ENCODE assay signal across 19 cellular contexts in the genomic region with DNA sequence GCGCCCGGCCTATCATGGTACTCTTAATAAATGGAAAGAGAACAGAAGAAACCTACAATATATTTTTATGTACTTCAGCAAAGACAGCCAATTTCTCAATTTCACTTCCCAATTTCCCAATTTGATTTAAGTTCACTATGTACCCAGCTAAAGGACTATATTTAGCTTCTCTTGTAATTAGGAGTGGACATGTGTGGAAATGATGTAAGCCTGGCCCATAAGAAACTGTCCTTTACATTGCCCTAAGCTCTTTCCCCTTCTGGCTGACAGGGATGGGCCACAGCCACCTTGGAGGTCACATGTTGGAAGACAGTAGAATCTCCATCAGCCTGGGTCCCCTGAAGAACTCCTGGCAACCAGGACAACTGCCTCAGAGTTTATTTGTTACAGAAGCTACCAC. TPM values are rescaled to one million over a fixed set of nuclear protein-coding genes. Genes with fewer than 3 reads are reported as not detected.
DNase-seq lines count a peak whose midpoint lies in the region; ATAC-seq, FAIRE-seq and TF ChIP-seq lines count a peak whose summit lies in the region.
"Had no signal": no experiment of that assay in that cellular context is flagged by ENCODE, and none has a peak within 500 bp of the region (broad histone marks: within the 10 kb centered on the region; RNA-seq: fewer than 3 reads in every experiment).

No MANE protein-coding gene starts in this region.

- DNase-seq in right lobe of liver (no peak), HepG2 (ENCODE audit: low spot score) (no peak), ascending aorta (ENCODE audit: low spot score in 2 of 2) (no peak), NCI-H1436 treated with DMSO at 0.1 percent for 48 hours (lab: John Stamatoyannopoulos, UW) (no peak)
- no peak for DNase-seq in stimulated activated naive CD8-positive, alpha-beta T cell treated with anti-CD3 and anti-CD28 coated beads, Interleukin-15, Interleukin-2, amounts not matched to agents 100 U/mL and 50 U/mL, for 24 hours
- DNase-seq: activated CD4-positive, alpha-beta T cell treated with anti-CD3 and anti-CD28 coated beads, Interleukin-2, amount 10 ng/mL, durations not matched to agents 7 days and 5 days; activated naive CD8-positive, alpha-beta T cell treated with anti-CD3 and anti-CD28 coated beads, Interleukin-2, amount 50 U/mL, for 24 hours; HFFc6; left colon; MM.1S; NCI-H2029; NCI-H446; NK-92 treated with Interleukin-12 subunit alpha and Interleukin-12 subunit beta, amount 100 ng/mL, for 24 hours; T-helper 1 cell; testis had no signal

- no peak overlapping the region for H3K4me2 ChIP-seq in HepG2 (ENCODE audit: low read depth, low read length)

- TF ChIP-seq POLR2A in right lobe of liver (IDR thresholded peaks at IDR 0.05) (no peak), HepG2 (IDR thresholded peaks at IDR 0.05; ENCODE audit: insufficient read depth in 1 of 2, low read depth in 2 of 2, low read length in 2 of 2) (no peak), gastroesophageal sphincter (IDR thresholded peaks at IDR 0.05) (no peak)

- H2AFZ ChIP-seq in HepG2 (ENCODE audit: low read length): no peak overlapping the region

- TF ChIP-seq CTCF in right lobe of liver (IDR thresholded peaks at IDR 0.05) (no peak), HepG2 (CRISPR knock-in tag; IDR thresholded peaks at IDR 0.05) (no peak), gastroesophageal sphincter (IDR thresholded peaks at IDR 0.05) (no peak), ascending aorta (IDR thresholded peaks at IDR 0.05) (no peak)

- intact Hi-C loops in right lobe of liver (cut with DNase I): no loop called here
- intact Hi-C loops in HepG2 (cut with micrococcal nuclease; ENCODE audit: unreplicated experiment): no loop called here
- intact Hi-C loops in ascending aorta (cut with DNase I): no loop called here

- no peak overlapping the region for H3K9ac ChIP-seq in HepG2 (ENCODE audit: insufficient read depth, low read depth, low read length)

- WGBS in right lobe of liver (ENCODE audit: insufficient coverage, low coverage, low lambda C conversion rate, missing lambda C conversion rate): 76% methylated on average over 2 of the region's 2 CpGs
- 100% methylated on average over 2 of the region's 2 CpGs for WGBS in HepG2 (ENCODE audit: low lambda C conversion rate)
- WGBS in gastroesophageal sphincter (ENCODE audit: low coverage in 1 of 2), 2 donors: 100% methylated on average over 2 of the region's 2 CpGs

- FAIRE-seq in HepG2 (lab: Jason Lieb, UNC): no peak

- TF ChIP-seq RAD21 in HepG2 (CRISPR knock-in tag; IDR thresholded peaks at IDR 0.05): no peak

- no peak for TF ChIP-seq EP300 in HepG2 (IDR thresholded peaks at IDR 0.05; ENCODE audit: low read depth in 2 of 2, low read length in 2 of 2)
- TF ChIP-seq EP300 in HepG2 (CRISPR knock-in tag; IDR thresholded peaks at IDR 0.05; ENCODE audit: borderline replicate concordance): no peak
- no peak for TF ChIP-seq EP300 in gastroesophageal sphincter (IDR thresholded peaks at IDR 0.05)

- no peak overlapping the region for H3K27ac ChIP-seq in right lobe of liver
- H3K27ac ChIP-seq in HepG2 (ENCODE audit: extremely low read length, insufficient read depth, low read length): no peak overlapping the region
- no peak overlapping the region for H3K27ac ChIP-seq in gastroesophageal sphincter
- no peak overlapping the region for H3K27ac ChIP-seq in ascending aorta
- H3K27ac ChIP-seq: breast epithelium, C4-2B, epithelial cell of prostate had no signal

- H3K79me2 ChIP-seq in HepG2 (ENCODE audit: insufficient read depth, low read length): peaks cover 43% of the 10 kb centered on the region

- no peak overlapping the region for H3K4me3 ChIP-seq in right lobe of liver
- H3K4me3 ChIP-seq in HepG2 (replicated peaks in 1 of 3; ENCODE audit: insufficient read depth in 1 of 3, low read depth in 2 of 3, low read length in 3 of 3): no peak overlapping the region
- H3K4me3 ChIP-seq in gastroesophageal sphincter: no peak overlapping the region
- no peak overlapping the region for H3K4me3 ChIP-seq in ascending aorta
- H3K4me3 ChIP-seq: breast epithelium, testis had no signal

- H3K36me3 ChIP-seq in right lobe of liver (peaks cover 0 to 83% (median 20%) of the 10 kb centered on the region in 4 donors), HepG2 (replicated peaks in 1 of 2; ENCODE audit: control insufficient read depth in 1 of 2, insufficient read depth in 2 of 2, low read length in 2 of 2) (peaks cover 11 to 77% of the 10 kb centered on the region in 2 experiments), gastroesophageal sphincter (peaks cover 9 to 98% of the 10 kb centered on the region in 2 donors), ascending aorta (peaks cover 52 to 79% of the 10 kb centered on the region in 2 donors)
- H3K36me3 ChIP-seq: breast epithelium had no signal

- H3K27me3 ChIP-seq in right lobe of liver (no peaks in the 10 kb centered on the region), HepG2 (ENCODE audit: control insufficient read depth in 1 of 2, insufficient read depth in 2 of 2, low read length in 2 of 2) (no peaks in the 10 kb centered on the region), gastroesophageal sphincter (no peaks in the 10 kb centered on the region), ascending aorta (no peaks in the 10 kb centered on the region)
- H3K27me3 ChIP-seq: breast epithelium, testis had no signal

- peak; percentile 32 to 71 (median 56) for ATAC-seq in right lobe of liver
- ATAC-seq in HepG2: no peak
- peak; percentile 70 for ATAC-seq in gastroesophageal sphincter
- ATAC-seq in stimulated activated naive CD8-positive, alpha-beta T cell treated with anti-CD3 and anti-CD28 coated beads, Interleukin-15, Interleukin-2, amounts not matched to agents 100 U/mL and 50 U/mL, for 24 hours: no peak
- ATAC-seq: activated naive CD8-positive, alpha-beta T cell treated with anti-CD3 and anti-CD28 coated beads, Interleukin-2, amount 50 U/mL, for 24 hours; left colon had no signal

- no peaks in the 10 kb centered on the region for H3K9me3 ChIP-seq in right lobe of liver
- no peaks in the 10 kb centered on the region for H3K9me3 ChIP-seq in HepG2 (ENCODE audit: low read length)
- no peaks in the 10 kb centered on the region for H3K9me3 ChIP-seq in gastroesophageal sphincter
- H3K9me3 ChIP-seq in ascending aorta: no peaks in the 10 kb centered on the region
- H3K9me3 ChIP-seq: breast epithelium, testis had no signal

- peaks cover 0 to 19% (median 8%) of the 10 kb centered on the region in 4 donors for H3K4me1 ChIP-seq in right lobe of liver
- H3K4me1 ChIP-seq in HepG2 (ENCODE audit: insufficient read depth, low read length): peaks cover 26% of the 10 kb centered on the region
- peaks cover 4 to 30% (median 10%) of the 10 kb centered on the region in 3 donors for H3K4me1 ChIP-seq in gastroesophageal sphincter
- peaks cover 4 to 15% of the 10 kb centered on the region in 2 donors for H3K4me1 ChIP-seq in ascending aorta

- POLR2A ChIA-PET in HepG2 (lab: Yijun Ruan, JAX): no interaction called here

- BruUV-seq in HepG2 (replicated peaks; lab: Mats Ljungman, UMichigan): no TSS peak

- in situ Hi-C loops in HepG2 (cut with HindIII; ENCODE audit: extremely low pct_ligation_motif_present, low pct_unique_long_range_greater_than_20kb): no loop called here

- CTCF ChIA-PET in HepG2 (lab: Yijun Ruan, JAX; ENCODE audit: low intra/inter-chr PET ratio, low total read pairs): no interaction called here

- H4K20me1 ChIP-seq in HepG2 (ENCODE audit: insufficient read depth, low read length): peaks cover 3% of the 10 kb centered on the region; the same call in 1 of the 2 replicates

RNA-seq across cellular contexts. Expression of a gene that starts 6.2 kb away (rescaled TPM):
- total RNA-seq in right lobe of liver (10 to 100 TPM; 14.9 to 34.6 (median 20.9) TPM), HepG2 (2016; rRNA removed; fragmentation: Illumina TruSeq; extraction: Trizol) (32.9 and 55.8 TPM in 2 replicates), gastroesophageal sphincter (10 to 100 TPM; 21.4 to 29.6 (median 25.9) TPM), ascending aorta (115 TPM)
- 8.2 and 8.7 TPM in 2 replicates for total RNA-seq in HepG2 (2016; cell fraction: cytosol; rRNA removed; fragmentation: Illumina TruSeq; extraction: Trizol; ENCODE audit: low read depth)
- total RNA-seq in HepG2 (2016; cell fraction: insoluble cytoplasmic fraction; rRNA removed; fragmentation: Illumina TruSeq; extraction: Trizol): 38.1 and 61.6 TPM in 2 replicates
- total RNA-seq in HepG2 (2016; cell fraction: membrane; rRNA removed; fragmentation: Illumina TruSeq; extraction: Trizol): 24.4 and 26.5 TPM in 2 replicates
- 75.1 and 80.5 TPM in 2 replicates for total RNA-seq in HepG2 (2016; cell fraction: nucleus; rRNA removed; fragmentation: Illumina TruSeq; extraction: Trizol)
- polyA plus RNA-seq in HepG2 (2011; rRNA removed): 56.8 and 64.9 TPM in 2 replicates
- polyA plus RNA-seq in HepG2 (2011; cell fraction: cytosol; rRNA removed): 31.1 and 36.5 TPM in 2 replicates
- polyA plus RNA-seq in HepG2 (2011; cell fraction: nucleus; rRNA removed): 66.0 and 77.3 TPM in 2 replicates
- polyA plus RNA-seq in HepG2 (2012): 37.2 and 41.2 TPM in 2 replicates
- polyA plus RNA-seq in HepG2 (2016; cell fraction: cytosol; fragmentation: Illumina TruSeq; extraction: Trizol; ENCODE audit: low read depth): 2.9 and 4.2 TPM in 2 replicates
- polyA plus RNA-seq in HepG2 (2016; cell fraction: insoluble cytoplasmic fraction; fragmentation: Illumina TruSeq; extraction: Trizol; ENCODE audit: low read depth): 23.9 and 28.6 TPM in 2 replicates
- 5.2 and 8.6 TPM in 2 replicates for polyA plus RNA-seq in HepG2 (2016; cell fraction: membrane; fragmentation: Illumina TruSeq; extraction: Trizol; ENCODE audit: low read depth)
- polyA plus RNA-seq in HepG2 (2016; cell fraction: nucleus; fragmentation: Illumina TruSeq; extraction: Trizol; ENCODE audit: insufficient read depth, low read depth): 64.5 and 65.7 TPM in 2 replicates
- 97.7 and 216 TPM in 2 replicates for polyA minus RNA-seq in HepG2 (2011; rRNA and poly(A)+ RNA removed; ENCODE audit: low replicate concordance)
- 41.0 and 43.9 TPM in 2 replicates for polyA minus RNA-seq in HepG2 (2011; cell fraction: cytosol; rRNA and poly(A)+ RNA removed)
- polyA minus RNA-seq in HepG2 (2011; cell fraction: nucleus; rRNA and poly(A)+ RNA removed): 122 and 140 TPM in 2 replicates

RNA-seq across cellular contexts. Expression of a gene that starts 11.5 kb away (rescaled TPM):
- total RNA-seq in right lobe of liver: 1 to 10 TPM; 5.8 to 8.0 (median 7.4) TPM
- total RNA-seq in HepG2 (2016; rRNA removed; fragmentation: Illumina TruSeq; extraction: Trizol): 14.2 and 22.9 TPM in 2 replicates
- total RNA-seq in HepG2 (2016; cell fraction: cytosol; rRNA removed; fragmentation: Illumina TruSeq; extraction: Trizol; ENCODE audit: low read depth): 4.3 and 4.4 TPM in 2 replicates
- 13.2 and 23.1 TPM in 2 replicates for total RNA-seq in HepG2 (2016; cell fraction: insoluble cytoplasmic fraction; rRNA removed; fragmentation: Illumina TruSeq; extraction: Trizol)
- 7.0 and 8.7 TPM in 2 replicates for total RNA-seq in HepG2 (2016; cell fraction: membrane; rRNA removed; fragmentation: Illumina TruSeq; extraction: Trizol)
- total RNA-seq in HepG2 (2016; cell fraction: nucleus; rRNA removed; fragmentation: Illumina TruSeq; extraction: Trizol): 31.6 and 36.9 TPM in 2 replicates
- 12.9 and 15.3 TPM in 2 replicates for polyA plus RNA-seq in HepG2 (2011; rRNA removed)
- 5.0 and 9.4 TPM in 2 replicates for polyA plus RNA-seq in HepG2 (2011; cell fraction: cytosol; rRNA removed)
- polyA plus RNA-seq in HepG2 (2011; cell fraction: nucleus; rRNA removed): 11.8 and 15.2 TPM in 2 replicates
- polyA plus RNA-seq in HepG2 (2012): 10.8 and 13.8 TPM in 2 replicates
- polyA plus RNA-seq in HepG2 (2016; cell fraction: cytosol; fragmentation: Illumina TruSeq; extraction: Trizol; ENCODE audit: low read depth): 1.1 and 1.2 TPM in 2 replicates
- polyA plus RNA-seq in HepG2 (2016; cell fraction: insoluble cytoplasmic fraction; fragmentation: Illumina TruSeq; extraction: Trizol; ENCODE audit: low read depth): 8.9 and 10.3 TPM in 2 replicates
- polyA plus RNA-seq in HepG2 (2016; cell fraction: membrane; fragmentation: Illumina TruSeq; extraction: Trizol; ENCODE audit: low read depth): 2.7 TPM in 2 replicates
- 46.4 and 46.8 TPM in 2 replicates for polyA plus RNA-seq in HepG2 (2016; cell fraction: nucleus; fragmentation: Illumina TruSeq; extraction: Trizol; ENCODE audit: insufficient read depth, low read depth)
- 13.9 and 23.0 TPM in 2 replicates for polyA minus RNA-seq in HepG2 (2011; rRNA and poly(A)+ RNA removed; ENCODE audit: low replicate concordance)
- 9.5 and 12.0 TPM in 2 replicates for polyA minus RNA-seq in HepG2 (2011; cell fraction: cytosol; rRNA and poly(A)+ RNA removed)
- 25.5 and 34.2 TPM in 2 replicates for polyA minus RNA-seq in HepG2 (2011; cell fraction: nucleus; rRNA and poly(A)+ RNA removed)
- total RNA-seq in gastroesophageal sphincter: 10 to 100 TPM in 2 of 4 donors, 1 to 10 TPM in 2; 8.8 to 13.4 (median 10.3) TPM
- 30.3 TPM for total RNA-seq in ascending aorta

RNA-seq across cellular contexts. Expression of a gene that starts 41.1 kb away (rescaled TPM):
- total RNA-seq in right lobe of liver (10 to 100 TPM; 16.4 to 63.5 (median 42.8) TPM), HepG2 (2016; rRNA removed; fragmentation: Illumina TruSeq; extraction: Trizol) (77.8 and 78.2 TPM in 2 replicates), gastroesophageal sphincter (10 to 100 TPM; 43.9 to 65.7 (median 52.2) TPM), ascending aorta (31.1 TPM)
- 22.6 and 30.9 TPM in 2 replicates for total RNA-seq in HepG2 (2016; cell fraction: cytosol; rRNA removed; fragmentation: Illumina TruSeq; extraction: Trizol; ENCODE audit: low read depth)
- total RNA-seq in HepG2 (2016; cell fraction: insoluble cytoplasmic fraction; rRNA removed; fragmentation: Illumina TruSeq; extraction: Trizol): 79.0 and 81.0 TPM in 2 replicates
- 54.0 and 62.0 TPM in 2 replicates for total RNA-seq in HepG2 (2016; cell fraction: membrane; rRNA removed; fragmentation: Illumina TruSeq; extraction: Trizol)
- total RNA-seq in HepG2 (2016; cell fraction: nucleus; rRNA removed; fragmentation: Illumina TruSeq; extraction: Trizol): 45.2 and 47.9 TPM in 2 replicates
- 41.9 and 50.0 TPM in 2 replicates for polyA plus RNA-seq in HepG2 (2011; rRNA removed)
- polyA plus RNA-seq in HepG2 (2011; cell fraction: cytosol; rRNA removed): 40.2 and 43.5 TPM in 2 replicates
- 46.3 and 51.0 TPM in 2 replicates for polyA plus RNA-seq in HepG2 (2011; cell fraction: nucleus; rRNA removed)
- 37.3 and 63.6 TPM in 2 replicates for polyA plus RNA-seq in HepG2 (2012)
- 30.9 and 42.2 TPM in 2 replicates for polyA plus RNA-seq in HepG2 (2016; cell fraction: cytosol; fragmentation: Illumina TruSeq; extraction: Trizol; ENCODE audit: low read depth)
- 74.7 and 81.2 TPM in 2 replicates for polyA plus RNA-seq in HepG2 (2016; cell fraction: insoluble cytoplasmic fraction; fragmentation: Illumina TruSeq; extraction: Trizol; ENCODE audit: low read depth)
- polyA plus RNA-seq in HepG2 (2016; cell fraction: membrane; fragmentation: Illumina TruSeq; extraction: Trizol; ENCODE audit: low read depth): 45.4 and 51.3 TPM in 2 replicates
- 89.5 and 98.9 TPM in 2 replicates for polyA plus RNA-seq in HepG2 (2016; cell fraction: nucleus; fragmentation: Illumina TruSeq; extraction: Trizol; ENCODE audit: insufficient read depth, low read depth)
- 49.3 and 54.0 TPM in 2 replicates for polyA minus RNA-seq in HepG2 (2011; rRNA and poly(A)+ RNA removed; ENCODE audit: low replicate concordance)
- 21.8 and 22.8 TPM in 2 replicates for polyA minus RNA-seq in HepG2 (2011; cell fraction: cytosol; rRNA and poly(A)+ RNA removed)
- 29.0 and 29.6 TPM in 2 replicates for polyA minus RNA-seq in HepG2 (2011; cell fraction: nucleus; rRNA and poly(A)+ RNA removed)

Comparison
In these comparisons a context has a peak if more than half of its experiments do, and no peak if none do; other contexts are left out.
1. ATAC-seq: peak in right lobe of liver (4 of 4) and gastroesophageal sphincter (single experiment); none in HepG2 (single experiment) and stimulated activated naive CD8-positive, alpha-beta T cell treated with anti-CD3 and anti-CD28 coated beads, Interleukin-15, Interleukin-2, amounts not matched to agents 100 U/mL and 50 U/mL, for 24 hours (single experiment).